In genomic region chr4:185134176-185134869, GRCh38 we compare ENCODE assay signal across 1 cellular context.
TF ChIP-seq lines count a peak whose summit lies in the region.

No MANE protein-coding gene starts in this region.

TF ChIP-seq in H1, 55 proteins besides CTCF, POLR2A, EP300 and RAD21 (continued from another document):
- TF ChIP-seq CHD7 (IDR thresholded peaks at IDR 0.05; ENCODE audit: insufficient replicate concordance, low read length): no peak
- TF ChIP-seq NANOG (IDR thresholded peaks at IDR 0.05; ENCODE audit: insufficient read depth, low read depth, low read length, poor library complexity, severe bottlenecking): no peak
- no peak for TF ChIP-seq ASH2L (IDR thresholded peaks at IDR 0.05; ENCODE audit: low read length)
